6 cellular contexts compared by ENCODE assay signal in the genomic region with DNA sequence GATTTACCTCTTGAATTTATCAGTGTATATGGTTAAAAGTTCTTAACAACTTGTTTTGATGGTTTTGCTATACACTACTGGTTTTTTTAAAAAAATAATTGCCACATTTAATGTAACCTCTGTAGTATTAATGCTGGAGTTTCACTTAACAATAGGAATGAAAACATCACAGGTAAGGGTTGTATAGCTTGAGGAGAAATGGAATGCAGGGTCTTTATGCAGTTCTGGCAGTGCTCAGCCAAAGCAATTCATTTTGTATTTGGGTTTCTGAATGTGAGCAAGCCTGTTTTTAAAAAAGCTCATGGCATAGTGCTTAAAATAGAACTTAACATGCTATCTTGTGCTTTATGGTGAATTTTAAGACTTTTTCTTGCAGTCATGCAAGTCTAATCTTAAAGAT.
"Had no signal": no experiment of that assay in that cellular context is flagged by ENCODE, and none has a peak within 500 bp of the region (broad histone marks: within the 10 kb centered on the region; RNA-seq: fewer than 3 reads in every experiment).

No MANE protein-coding gene starts in this region.

- H3K4me3 Mint-ChIP-seq: activated T-helper 1 cell treated with anti-CD3 and anti-CD28 coated beads, Interleukin-12 subunit alpha, Interleukin-12 subunit beta, Interleukin-2, Interleukin-4 antibody, amounts not matched to agents 30 ng/mL and 10 ng/mL and 1 ng/mL, durations not matched to agents 14 hours and 24 hours and 36 hours had no signal

- H3K27ac Mint-ChIP-seq: activated T-helper 1 cell treated with anti-CD3 and anti-CD28 coated beads, Interleukin-12 subunit alpha, Interleukin-12 subunit beta, Interleukin-2, Interleukin-4 antibody, amounts not matched to agents 30 ng/mL and 10 ng/mL and 1 ng/mL, durations not matched to agents 14 hours and 24 hours and 36 hours had no signal

- H3K27ac ChIP-seq: ascending aorta had no signal

- DNase-seq: activated naive CD4-positive, alpha-beta T cell; islet precursor cell; mucosa of descending colon; stimulated activated CD4-positive, alpha-beta T cell treated with anti-CD3 and anti-CD28 coated beads, Interleukin-1b, Interleukin-23, amount 100 ng/mL, for 48 hours had no signal

- H3K27me3 ChIP-seq: ascending aorta had no signal

- H3K9me3 ChIP-seq: ascending aorta, mucosa of descending colon had no signal

- H3K4me3 ChIP-seq: ascending aorta, mucosa of descending colon had no signal

- H3K36me3 ChIP-seq: ascending aorta had no signal

- ATAC-seq: mucosa of descending colon had no signal

- H3K9me3 Mint-ChIP-seq: activated T-helper 1 cell treated with anti-CD3 and anti-CD28 coated beads, Interleukin-12 subunit alpha, Interleukin-12 subunit beta, Interleukin-2, Interleukin-4 antibody, amounts not matched to agents 30 ng/mL and 10 ng/mL and 1 ng/mL, durations not matched to agents 14 hours and 24 hours and 36 hours had no signal
